Comparison of ENCODE assay signal across 13 cellular contexts in genomic region chr7:27936244-27937102, GRCh38.
"Had no signal": no experiment of that assay in that cellular context is flagged by ENCODE, and none has a peak within 500 bp of the region (broad histone marks: within the 10 kb centered on the region; RNA-seq: fewer than 3 reads in every experiment).

No MANE protein-coding gene starts in this region.

- H3K9ac ChIP-seq: parathyroid adenoma had no signal

- H3K27me3 Mint-ChIP-seq: activated naive CD8-positive, alpha-beta T cell had no signal

- H3K27ac Mint-ChIP-seq: activated naive CD8-positive, alpha-beta T cell; stimulated activated effector memory CD8-positive, alpha-beta T cell treated with anti-CD3 and anti-CD28 coated beads, Interleukin-12 subunit alpha, Interleukin-12 subunit beta, amount 100 ng/mL, for 72 hours had no signal

- H3K36me3 Mint-ChIP-seq: stimulated activated effector memory CD8-positive, alpha-beta T cell treated with anti-CD3 and anti-CD28 coated beads, Interleukin-12 subunit alpha, Interleukin-12 subunit beta, amount 100 ng/mL, for 72 hours had no signal

- H2AFZ ChIP-seq: parathyroid adenoma had no signal

- H3K27me3 ChIP-seq: foreskin keratinocyte had no signal

- DNase-seq: activated CD4-positive, alpha-beta T cell treated with anti-CD3 and anti-CD28 coated beads, Interleukin-2, amount 50 U/mL, for 4 hours; activated CD4-positive, CD25-positive, alpha-beta regulatory T cell treated with anti-CD3 and anti-CD28 coated beads, Interleukin-2, amount 50 U/mL, for 72 hours; activated gamma-delta T cell; activated T-cell treated with anti-CD3 and anti-CD28 coated beads, Interleukin-2, amount 50 U/mL, for 4 hours; foreskin keratinocyte; mammary epithelial cell; small intestine; trophoblast cell had no signal

- H3K27ac ChIP-seq: foreskin keratinocyte, parathyroid adenoma had no signal

- H3K9me3 Mint-ChIP-seq: activated T-cell treated with anti-CD3 and anti-CD28 coated beads, Interleukin-2, amount 50 U/mL, for 4 hours; stimulated activated effector memory CD8-positive, alpha-beta T cell treated with anti-CD3 and anti-CD28 coated beads, Interleukin-12 subunit alpha, Interleukin-12 subunit beta, amount 100 ng/mL, for 72 hours had no signal

- H3K4me1 ChIP-seq: foreskin keratinocyte had no signal

- H3K4me3 Mint-ChIP-seq: activated naive CD8-positive, alpha-beta T cell; activated T-cell treated with anti-CD3 and anti-CD28 coated beads, Interleukin-2, amount 50 U/mL, for 4 hours; stimulated activated effector memory CD8-positive, alpha-beta T cell treated with anti-CD3 and anti-CD28 coated beads, Interleukin-12 subunit alpha, Interleukin-12 subunit beta, amount 100 ng/mL, for 72 hours had no signal

- ATAC-seq: activated T-cell treated with anti-CD3 and anti-CD28 coated beads, Interleukin-2, amount 50 U/mL, for 4 hours; esophagus mucosa; foreskin keratinocyte; left lobe of liver; stimulated activated effector memory CD8-positive, alpha-beta T cell treated with anti-CD3 and anti-CD28 coated beads, Interleukin-12 subunit alpha, Interleukin-12 subunit beta, amount 100 ng/mL, for 72 hours had no signal
